In genomic region chr11:122161191-122161590, GRCh38 we compare ENCODE assay signal across 1 cellular context.
TF ChIP-seq lines count a peak whose summit lies in the region.

No MANE protein-coding gene starts in this region.

TF ChIP-seq in IMR-90, 13 proteins besides CTCF, POLR2A, EP300 and RAD21:
- no peak for TF ChIP-seq MAZ (IDR thresholded peaks at IDR 0.05; ENCODE audit: borderline replicate concordance, low read depth, low read length)
- TF ChIP-seq RFX5 (IDR thresholded peaks at IDR 0.05; ENCODE audit: low read depth, low read length): no peak
- TF ChIP-seq USF2 (IDR thresholded peaks at IDR 0.05; ENCODE audit: low read depth, low read length): no peak
- no peak for TF ChIP-seq BHLHE40 (IDR thresholded peaks at IDR 0.05; ENCODE audit: low read depth, low read length)
- no peak for TF ChIP-seq NFE2L2 (IDR thresholded peaks at IDR 0.05; ENCODE audit: low read depth, low read length)
- no peak for TF ChIP-seq MXI1 (IDR thresholded peaks at IDR 0.05; ENCODE audit: borderline replicate concordance, low read depth, low read length)
- TF ChIP-seq RCOR1 (IDR thresholded peaks at IDR 0.05; ENCODE audit: insufficient replicate concordance, low read length): no peak
- no peak for TF ChIP-seq CHD1 (IDR thresholded peaks at IDR 0.05; ENCODE audit: low read depth, low read length)
- no peak for TF ChIP-seq SMC3 (IDR thresholded peaks at IDR 0.05; ENCODE audit: low read depth, low read length)
- no peak for TF ChIP-seq MAFK (IDR thresholded peaks at IDR 0.05; ENCODE audit: low read depth, low read length)
- no peak for TF ChIP-seq FOS (IDR thresholded peaks at IDR 0.05; ENCODE audit: low read depth, low read length)
- no peak for TF ChIP-seq CEBPB (IDR thresholded peaks at IDR 0.05; ENCODE audit: low read depth, low read length)
- no peak for TF ChIP-seq ELK1 (IDR thresholded peaks at IDR 0.05; ENCODE audit: borderline replicate concordance, low read depth, low read length)
